Comparison of ENCODE assay signal across 9 cellular contexts in genomic region chr6:165986647-165987482, GRCh38.
DNase-seq lines count a peak whose midpoint lies in the region; ATAC-seq, FAIRE-seq and TF ChIP-seq lines count a peak whose summit lies in the region.
"Had no signal": no experiment of that assay in that cellular context is flagged by ENCODE, and none has a peak within 500 bp of the region (broad histone marks: within the 10 kb centered on the region; RNA-seq: fewer than 3 reads in every experiment).

No MANE protein-coding gene starts in this region.

- H3K79me2 ChIP-seq in fibroblast of lung (ENCODE audit: control insufficient read depth, insufficient read depth, low read length) (no peaks in the 10 kb centered on the region), osteoblast (ENCODE audit: insufficient read depth, low read length) (no peaks in the 10 kb centered on the region), HepG2 (ENCODE audit: insufficient read depth, low read length) (no peaks in the 10 kb centered on the region)

- H3K36me3 ChIP-seq in BE2C (no peaks in the 10 kb centered on the region), fibroblast of lung (ENCODE audit: control insufficient read depth, insufficient read depth, low read length) (no peaks in the 10 kb centered on the region), osteoblast (ENCODE audit: insufficient read depth, low read length) (no peaks in the 10 kb centered on the region), prostate gland (no peaks in the 10 kb centered on the region), HepG2 (replicated peaks in 1 of 2; ENCODE audit: control insufficient read depth in 1 of 2, insufficient read depth in 2 of 2, low read length in 2 of 2) (no peaks in the 10 kb centered on the region), WERI-Rb-1 (no peaks in the 10 kb centered on the region), left lung (no peaks in the 10 kb centered on the region)

- H3K4me2 ChIP-seq in fibroblast of lung (ENCODE audit: extremely low read depth, insufficient read depth, low read length): peak overlapping the region; percentile 93
- peak overlapping the region; percentile 100 for H3K4me2 ChIP-seq in osteoblast (ENCODE audit: insufficient read depth, low read length)
- no peak overlapping the region for H3K4me2 ChIP-seq in HepG2 (ENCODE audit: low read depth, low read length)

- H3K4me1 ChIP-seq in BE2C: no peaks in the 10 kb centered on the region; the same call in 1 of the 2 replicates
- H3K4me1 ChIP-seq in fibroblast of lung (ENCODE audit: control insufficient read depth, extremely low read depth, insufficient read depth, low read length): no peaks in the 10 kb centered on the region
- peaks cover 10% of the 10 kb centered on the region for H3K4me1 ChIP-seq in osteoblast (ENCODE audit: insufficient read depth, low read length)
- no peaks in the 10 kb centered on the region for H3K4me1 ChIP-seq in prostate gland (replicated peaks)
- H3K4me1 ChIP-seq in HepG2 (ENCODE audit: insufficient read depth, low read length): no peaks in the 10 kb centered on the region
- H3K4me1 ChIP-seq in left lung: no peaks in the 10 kb centered on the region

- no peak for ATAC-seq in HepG2
- ATAC-seq in left lung: no peak

- peak; percentile 34 for DNase-seq in BE2C
- DNase-seq in NCI-H226: peak; percentile 50
- peak; percentile 36 to 49 for DNase-seq in fibroblast of lung (ENCODE audit: low read depth in 2 of 2)
- DNase-seq in osteoblast (ENCODE audit: insufficient read length, low spot score, missing footprints): no peak
- DNase-seq in prostate gland (ENCODE audit: low spot score): no peak
- DNase-seq in HepG2 (ENCODE audit: low spot score): no peak
- no peak for DNase-seq in WERI-Rb-1
- DNase-seq in left lung: no peak
- DNase-seq: COR-L47 had no signal

- H3K27ac ChIP-seq in fibroblast of lung (ENCODE audit: insufficient read depth, low read length) (no peak overlapping the region), osteoblast (ENCODE audit: low read depth, low read length) (peak overlapping the region; percentile 91), prostate gland (no peak overlapping the region), HepG2 (ENCODE audit: extremely low read length, insufficient read depth, low read length) (no peak overlapping the region), WERI-Rb-1 (no peak overlapping the region), left lung (no peak overlapping the region)

- peak overlapping the region; percentile 70 for H3K4me3 ChIP-seq in BE2C (ENCODE audit: low read depth, low read length)
- H3K4me3 ChIP-seq in fibroblast of lung (replicated peaks in 1 of 4; ENCODE audit: control extremely low read depth in 1 of 4, insufficient read depth in 1 of 4, low read depth in 3 of 4, low read length in 4 of 4): peak overlapping the region; percentile 32 to 58 (median 51)
- H3K4me3 ChIP-seq in osteoblast (ENCODE audit: insufficient read depth, low read length): peak overlapping the region; percentile 90
- no peak overlapping the region for H3K4me3 ChIP-seq in prostate gland
- H3K4me3 ChIP-seq in HepG2 (replicated peaks in 1 of 3; ENCODE audit: insufficient read depth in 1 of 3, low read depth in 2 of 3, low read length in 3 of 3): no peak overlapping the region
- no peak overlapping the region for H3K4me3 ChIP-seq in WERI-Rb-1 (ENCODE audit: low read depth, low read length)
- no peak overlapping the region for H3K4me3 ChIP-seq in left lung

- under 1% methylated on average over 31 of the region's 31 CpGs for WGBS in prostate gland
- WGBS in HepG2 (ENCODE audit: low lambda C conversion rate): 9% methylated on average over 20 of the region's 31 CpGs

- H4K20me1 ChIP-seq in fibroblast of lung (ENCODE audit: control insufficient read depth, extremely low read depth, insufficient read depth, low read length) (no peaks in the 10 kb centered on the region), osteoblast (ENCODE audit: insufficient read depth, low read length) (no peaks in the 10 kb centered on the region), HepG2 (ENCODE audit: insufficient read depth, low read length) (no peaks in the 10 kb centered on the region)

- POLR2A ChIA-PET in HepG2 (lab: Yijun Ruan, JAX): no interaction called here

- intact Hi-C loops in prostate gland (cut with DNase I) (no loop called here), HepG2 (cut with micrococcal nuclease; ENCODE audit: unreplicated experiment) (no loop called here), left lung (cut with DNase I) (no loop called here)

- no peak overlapping the region for H2AFZ ChIP-seq in fibroblast of lung (ENCODE audit: low read length)
- peak overlapping the region; percentile 98 for H2AFZ ChIP-seq in osteoblast (ENCODE audit: low read length)
- no peak overlapping the region for H2AFZ ChIP-seq in HepG2 (ENCODE audit: low read length)

- H3K9me3 ChIP-seq in BE2C: no peaks in the 10 kb centered on the region
- no peaks in the 10 kb centered on the region for H3K9me3 ChIP-seq in fibroblast of lung (ENCODE audit: control insufficient read depth, insufficient read depth, low read depth, low read length)
- H3K9me3 ChIP-seq in osteoblast (ENCODE audit: low read depth, low read length): no peaks in the 10 kb centered on the region
- H3K9me3 ChIP-seq in prostate gland: no peaks in the 10 kb centered on the region
- no peaks in the 10 kb centered on the region for H3K9me3 ChIP-seq in HepG2 (ENCODE audit: low read length)
- H3K9me3 ChIP-seq in WERI-Rb-1 (ENCODE audit: severe bottlenecking): no peaks in the 10 kb centered on the region
- H3K9me3 ChIP-seq in left lung: no peaks in the 10 kb centered on the region

- TF ChIP-seq POLR2A in prostate gland (IDR thresholded peaks at IDR 0.05) (no peak), HepG2 (IDR thresholded peaks at IDR 0.05; ENCODE audit: insufficient read depth in 1 of 2, low read depth in 2 of 2, low read length in 2 of 2) (no peak)

- in situ Hi-C loops in HepG2 (cut with HindIII; ENCODE audit: extremely low pct_ligation_motif_present, low pct_unique_long_range_greater_than_20kb): no loop called here

- no peak for TF ChIP-seq EP300 in HepG2 (IDR thresholded peaks at IDR 0.05; ENCODE audit: low read depth in 2 of 2, low read length in 2 of 2)
- no peak for TF ChIP-seq EP300 in HepG2 (CRISPR knock-in tag; IDR thresholded peaks at IDR 0.05; ENCODE audit: borderline replicate concordance)

- no TSS peak for BruUV-seq in HepG2 (replicated peaks; lab: Mats Ljungman, UMichigan)

- H3K9ac ChIP-seq in fibroblast of lung (ENCODE audit: insufficient read depth, low read length) (peak overlapping the region; percentile 18), HepG2 (ENCODE audit: insufficient read depth, low read depth, low read length) (no peak overlapping the region)

- TF ChIP-seq CTCF in BE2C (IDR thresholded peaks at IDR 0.05; ENCODE audit: low read depth, low read length) (no peak), fibroblast of lung (conservative IDR thresholded peaks at IDR 0.05 in 1 of 2, IDR thresholded peaks at IDR 0.05 in 1 of 2; ENCODE audit: low read depth in 1 of 2, low read length in 2 of 2) (no peak), osteoblast (IDR thresholded peaks at IDR 0.05; ENCODE audit: extremely low read depth, low read depth, low read length) (no peak), prostate gland (IDR thresholded peaks at IDR 0.05) (no peak), HepG2 (CRISPR knock-in tag; IDR thresholded peaks at IDR 0.05) (no peak), WERI-Rb-1 (IDR thresholded peaks at IDR 0.05; ENCODE audit: low read depth, low read length) (no peak), left lung (IDR thresholded peaks at IDR 0.05) (no peak)

- H3K27me3 ChIP-seq in BE2C: peaks cover 34% of the 10 kb centered on the region
- peaks cover 22% of the 10 kb centered on the region for H3K27me3 ChIP-seq in fibroblast of lung (ENCODE audit: control insufficient read depth, insufficient read depth, low read length)
- H3K27me3 ChIP-seq in osteoblast (ENCODE audit: insufficient read depth, low read length): peaks cover 28% of the 10 kb centered on the region
- H3K27me3 ChIP-seq in prostate gland (replicated peaks; ENCODE audit: insufficient read depth): peaks cover 49% of the 10 kb centered on the region
- H3K27me3 ChIP-seq in HepG2 (ENCODE audit: control insufficient read depth in 1 of 2, insufficient read depth in 2 of 2, low read length in 2 of 2): peaks cover 6 to 53% of the 10 kb centered on the region in 2 experiments
- peaks cover 93% of the 10 kb centered on the region for H3K27me3 ChIP-seq in WERI-Rb-1 (ENCODE audit: insufficient read depth, low read depth, severe bottlenecking)
- H3K27me3 ChIP-seq in left lung: peaks cover 22 to 79% of the 10 kb centered on the region in 2 donors

- TF ChIP-seq RAD21 in HepG2 (CRISPR knock-in tag; IDR thresholded peaks at IDR 0.05): no peak

- CTCF ChIA-PET in HepG2 (lab: Yijun Ruan, JAX; ENCODE audit: low intra/inter-chr PET ratio, low total read pairs): no interaction called here

- FAIRE-seq in HepG2 (lab: Jason Lieb, UNC): no peak

TF ChIP-seq in HepG2, 621 proteins besides CTCF, POLR2A, EP300 and RAD21 (continues in another document):
- no peak for TF ChIP-seq DMAP1 (CRISPR knock-in tag; IDR thresholded peaks at IDR 0.05)
- TF ChIP-seq ZNF503 (CRISPR knock-in tag; IDR thresholded peaks at IDR 0.05): no peak
- no peak for TF ChIP-seq GPBP1L1 (CRISPR knock-in tag; IDR thresholded peaks at IDR 0.05)

Comparison
In these comparisons a context has a peak if more than half of its experiments do, and no peak if none do; other contexts are left out.
1. DNase-seq: peak in BE2C (single experiment), NCI-H226 (single experiment) and fibroblast of lung (2 of 2); none in osteoblast (single experiment), prostate gland (single experiment), HepG2 (single experiment), WERI-Rb-1 (single experiment) and left lung (0 of 2).
2. H3K4me3 ChIP-seq: peak in BE2C (single experiment), fibroblast of lung (4 of 4) and osteoblast (single experiment); none in prostate gland (0 of 2), HepG2 (0 of 3), WERI-Rb-1 (single experiment) and left lung (0 of 2).